ENCODE assay signal across 32 cellular contexts in genomic region chr2:47594656-47595055, GRCh38. TPM values are rescaled to one million over a fixed set of nuclear protein-coding genes. Genes with fewer than 3 reads are reported as not detected.
"Had no signal": no experiment of that assay in that cellular context is flagged by ENCODE, and none has a peak within 500 bp of the region (broad histone marks: within the 10 kb centered on the region; RNA-seq: fewer than 3 reads in every experiment).

No MANE protein-coding gene starts in this region.

- H3K4me1 ChIP-seq: adrenal gland, ascending aorta had no signal

- H3K27me3 ChIP-seq: adrenal gland, ascending aorta, cardiac muscle cell had no signal

- H3K9me3 ChIP-seq: adrenal gland, ascending aorta had no signal

- ATAC-seq: activated CD8-positive, alpha-beta memory T cell treated with anti-CD3 and anti-CD28 coated beads, Interleukin-2, amount 10 ng/mL, durations not matched to agents 7 days and 5 days; activated CD8-positive, alpha-beta T cell treated with anti-CD3 and anti-CD28 coated beads, Interleukin-2, amount 10 ng/mL, durations not matched to agents 7 days and 5 days; activated naive CD4-positive, alpha-beta T cell treated with anti-CD3 and anti-CD28 coated beads, Interleukin-2, amount 50 U/mL, for 72 hours; activated T-cell treated with anti-CD3 and anti-CD28 coated beads, Interleukin-2, amount 50 U/mL, for 72 hours; activated T-helper 17 cell treated with anti-CD3 and anti-CD28 coated beads, Interleukin-2, amount 50 U/mL, for 72 hours had no signal

- H3K36me3 ChIP-seq: adrenal gland, ascending aorta, cardiac muscle cell had no signal

- H3K4me3 ChIP-seq: adrenal gland, ascending aorta, cardiac muscle cell had no signal

- H3K27ac ChIP-seq: adrenal gland, ascending aorta, cardiac muscle cell, VCaP had no signal

- DNase-seq: activated B cell treated with CpG ODN at 0.5 μM for 24 hours; activated CD4-positive, alpha-beta memory T cell treated with anti-CD3 and anti-CD28 coated beads, Interleukin-2, amount 10 ng/mL, durations not matched to agents 7 days and 5 days; activated CD4-positive, alpha-beta T cell treated with anti-CD3 and anti-CD28 coated beads for 4 hours; activated CD4-positive, alpha-beta T cell treated with anti-CD3 and anti-CD28 coated beads, Interleukin-2, amount 10 ng/mL, durations not matched to agents 24 days and 14 days; activated CD4-positive, alpha-beta T cell treated with anti-CD3 and anti-CD28 coated beads, Interleukin-2, amount 50 U/mL, for 1 hour; activated CD4-positive, alpha-beta T cell treated with anti-CD3 and anti-CD28 coated beads, Interleukin-2, amount 50 U/mL, for 48 hours; activated CD4-positive, CD25-positive, alpha-beta regulatory T cell treated with anti-CD3 and anti-CD28 coated beads, Interleukin-2, amount 50 U/mL, for 72 hours; activated CD8-positive, alpha-beta memory T cell treated with anti-CD3 and anti-CD28 coated beads for 24 hours; activated CD8-positive, alpha-beta memory T cell treated with anti-CD3 and anti-CD28 coated beads, Interleukin-2, amount 10 ng/mL, durations not matched to agents 7 days and 5 days; activated CD8-positive, alpha-beta memory T cell treated with anti-CD3 and anti-CD28 coated beads, Interleukin-2, amount 50 U/mL, for 48 hours; activated CD8-positive, alpha-beta T cell treated with anti-CD3 and anti-CD28 coated beads, Interleukin-2, amount 10 ng/mL, durations not matched to agents 7 days and 5 days; activated effector memory CD4-positive, alpha-beta T cell treated with anti-CD3 and anti-CD28 coated beads, Interleukin-2, amount 50 U/mL, for 16 hours; activated gamma-delta T cell treated with Interleukin-2 at 50 U/mL for 16 hours; activated naive CD4-positive, alpha-beta T cell; activated naive CD4-positive, alpha-beta T cell treated with anti-CD3 and anti-CD28 coated beads for 36 hours; activated naive CD4-positive, alpha-beta T cell treated with anti-CD3 and anti-CD28 coated beads, Interleukin-2, amount 50 U/mL, for 16 hours; activated naive CD8-positive, alpha-beta T cell treated with anti-CD3 and anti-CD28 coated beads for 36 hours; activated T-cell treated with anti-CD3 and anti-CD28 coated beads, Interleukin-2, amount 50 U/mL, for 24 hours; activated T-cell treated with anti-CD3 and anti-CD28 coated beads, Interleukin-2, amount 50 U/mL, for 72 hours; adrenal gland; amygdala; anterior cingulate cortex; central memory CD4-positive, alpha-beta T cell; SW 1271; T-helper 1 cell; T-helper 2 cell; T-helper 9 cell had no signal

RNA-seq across cellular contexts. Expression of gene KCNK12, which starts 23.9 kb away (rescaled TPM):
- total RNA-seq: ascending aorta had no signal
